1 cellular context compared by ENCODE assay signal in the genomic region with DNA sequence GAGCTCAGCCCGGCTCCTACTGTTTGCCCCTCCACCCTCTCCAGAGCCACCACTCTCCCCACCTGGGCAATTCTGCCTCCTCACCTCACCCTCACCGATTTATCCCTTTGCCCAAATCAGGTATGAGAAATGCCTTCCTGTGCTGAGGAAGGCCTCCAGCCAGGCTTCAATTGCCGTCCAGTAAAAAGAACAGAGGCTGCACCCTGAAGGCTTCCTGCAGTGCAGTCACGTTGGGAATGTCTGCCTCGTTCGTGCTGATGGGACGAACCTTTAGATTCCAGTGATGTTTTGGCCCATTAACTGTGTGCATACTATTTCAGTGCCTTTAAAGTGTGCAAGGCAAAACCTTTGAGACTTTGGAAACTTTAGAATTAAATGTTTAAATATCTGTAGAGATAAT.
TF ChIP-seq lines count a peak whose summit lies in the region.

No MANE protein-coding gene starts in this region.

TF ChIP-seq in K562, 482 proteins besides CTCF, POLR2A, EP300 and RAD21:
- 0 out of 2 replicates have a peak, but pooled peaks have one; percentile 29 for TF ChIP-seq EZH2 (IDR thresholded peaks at IDR 0.05; ENCODE audit: borderline replicate concordance, low read depth, low read length)
- no peak for TF ChIP-seq TCF7L2 (IDR thresholded peaks at IDR 0.05; ENCODE audit: low read depth, low read length)
